ENCODE assay signal across 13 cellular contexts in genomic region chr16:11252482-11252931, GRCh38. TPM values are rescaled to one million over a fixed set of nuclear protein-coding genes. Genes with fewer than 3 reads are reported as not detected.
A peak's percentile ranks its signal among the peaks of the same experiment; 100 is the strongest.
DNase-seq lines count a peak whose midpoint lies in the region; ATAC-seq, FAIRE-seq and TF ChIP-seq lines count a peak whose summit lies in the region.
"Had no signal": no experiment of that assay in that cellular context is flagged by ENCODE, and none has a peak within 500 bp of the region (broad histone marks: within the 10 kb centered on the region; RNA-seq: fewer than 3 reads in every experiment).

No MANE protein-coding gene starts in this region.

- no peak for FAIRE-seq in K562 (lab: Jason Lieb, UNC)
- FAIRE-seq in small intestine (lab: Jason Lieb, UNC): no peak

- TF ChIP-seq CTCF in GM06990 (IDR thresholded peaks at IDR 0.05; ENCODE audit: insufficient read depth, low read length, poor library complexity, severe bottlenecking): no peak
- no peak for TF ChIP-seq CTCF in Peyer's patch (IDR thresholded peaks at IDR 0.05)
- no peak for TF ChIP-seq CTCF in K562 (IDR thresholded peaks at IDR 0.05 in 2 of 3, conservative IDR thresholded peaks at IDR 0.05 in 1 of 3; ENCODE audit: insufficient read depth in 2 of 3, low read depth in 1 of 3, low read length in 3 of 3)
- no peak for TF ChIP-seq CTCF in lower leg skin (IDR thresholded peaks at IDR 0.05)

- H3K9ac ChIP-seq in K562 (ENCODE audit: insufficient read depth in 1 of 2, low read depth in 2 of 2, low read length in 2 of 2): no peak overlapping the region; a peak in 1 of 4 replicates
- H3K9ac ChIP-seq: SK-N-SH had no signal

- H3K36me3 ChIP-seq in GM06990 (ENCODE audit: control insufficient read depth, insufficient read depth, low read length): peaks cover 14% of the 10 kb centered on the region
- no peaks in the 10 kb centered on the region for H3K36me3 ChIP-seq in Peyer's patch
- H3K36me3 ChIP-seq in K562 (ENCODE audit: control insufficient read depth, insufficient read depth, low read length): peaks cover 25% of the 10 kb centered on the region; the same call in 1 of the 3 replicates
- peaks cover 0 to 9% of the 10 kb centered on the region in 2 donors for H3K36me3 ChIP-seq in small intestine (ENCODE audit: control insufficient read depth in 2 of 2, insufficient read depth in 2 of 2, low read length in 2 of 2)
- H3K36me3 ChIP-seq: tibial artery had no signal

- H3K4me2 ChIP-seq in K562 (ENCODE audit: insufficient read depth, low read length): peak overlapping the region; percentile 35

- H3K4me1 ChIP-seq in Peyer's patch (peaks cover 0 to 23% (median 6%) of the 10 kb centered on the region in 4 donors), K562 (replicated peaks in 1 of 2; ENCODE audit: control insufficient read depth in 2 of 2, insufficient read depth in 2 of 2, low read length in 2 of 2) (peaks cover 37 to 52% of the 10 kb centered on the region in 2 experiments; a peak in 4 of 5 replicates), small intestine (ENCODE audit: control insufficient read depth in 2 of 2, insufficient read depth in 1 of 2, low read depth in 1 of 2, low read length in 1 of 2) (peaks cover 0 to 2% of the 10 kb centered on the region in 2 donors)

- CTCF ChIA-PET in K562 (lab: Yijun Ruan, JAX; ENCODE audit: low intra/inter-chr PET ratio): interaction anchor here (0.5 kb wide), 1 partner anchor 294 kb away, joined by 3 read pairs; no protein-coding TSS in a partner anchor

- peaks cover 2% of the 10 kb centered on the region; the same call in 1 of the 2 replicates for H4K20me1 ChIP-seq in K562 (replicated peaks; ENCODE audit: control insufficient read depth, insufficient read depth, low read length)

- ATAC-seq in K562: no peak
- ATAC-seq in HG02981 (IDR thresholded peaks at IDR 0.05; ENCODE audit: unreplicated experiment): no peak

- no peaks in the 10 kb centered on the region for H3K9me1 ChIP-seq in K562 (ENCODE audit: control insufficient read depth, insufficient read depth, low read length)

- in situ Hi-C loops in K562 (cut with MboI): no loop called here

- no peak for TF ChIP-seq RAD21 in K562 (CRISPR knock-in tag; conservative IDR thresholded peaks at IDR 0.05 in 1 of 2, IDR thresholded peaks at IDR 0.05 in 1 of 2)

- 72% methylated on average over 8 of the region's 8 CpGs for WGBS in K562 (ENCODE audit: insufficient coverage, low coverage, missing lambda C conversion rate)
- 65 to 90% (median 83%) methylated on average over 8 of the region's 8 CpGs for WGBS in small intestine, 3 donors
- 91% methylated on average over 8 of the region's 8 CpGs for WGBS in lower leg skin, 2 donors

- H2AFZ ChIP-seq in K562 (ENCODE audit: low read depth, low read length): no peak overlapping the region

- DNase-seq in GM06990 (ENCODE audit: extremely low read depth, insufficient read length): no peak
- DNase-seq in Peyer's patch: no peak
- no peak for DNase-seq in K562 (ENCODE audit: extremely low read depth in 1 of 4, low spot score in 3 of 4)
- DNase-seq in small intestine: no peak
- no peak for DNase-seq in lower leg skin (ENCODE audit: low spot score in 2 of 2)
- DNase-seq in NCI-H2171 treated with DMSO at 0.1 percent for 48 hours (lab: John Stamatoyannopoulos, UW): no peak
- no peak for DNase-seq in NCI-H2227 (lab: John Stamatoyannopoulos, UW; ENCODE audit: unreplicated experiment)
- DNase-seq: NCI-H1092 treated with DMSO at 0.1 percent for 48 hours, SK-N-SH, tibial artery had no signal

- TF ChIP-seq EP300 in K562 (IDR thresholded peaks at IDR 0.05; ENCODE audit: low read length): no peak

- intact Hi-C loops in K562 (cut with micrococcal nuclease): loop anchor here (10.0 kb wide), 2 partner anchors 48 to 118 kb away; no protein-coding TSS in a partner anchor
- intact Hi-C loops in lower leg skin (cut with DNase I; ENCODE audit: low total_unique reads): loop anchor here (5.0 to 10.0 kb wide), 2 partner anchors 148 to 1225 kb away; no protein-coding TSS in a partner anchor

- no TSS peak for BruUV-seq in K562 (replicated peaks; lab: Mats Ljungman, UMichigan)

- H3K79me2 ChIP-seq in K562 (ENCODE audit: control insufficient read depth, insufficient read depth, low read length): peaks cover 33% of the 10 kb centered on the region

- no peaks in the 10 kb centered on the region for H3K9me3 ChIP-seq in Peyer's patch
- no peaks in the 10 kb centered on the region for H3K9me3 ChIP-seq in K562 (replicated peaks; ENCODE audit: control insufficient read depth, insufficient read depth, low read depth, low read length)
- no peaks in the 10 kb centered on the region for H3K9me3 ChIP-seq in small intestine (ENCODE audit: control insufficient read depth, low read depth)
- H3K9me3 ChIP-seq: SK-N-SH, tibial artery had no signal

- TF ChIP-seq POLR2A in Peyer's patch (IDR thresholded peaks at IDR 0.05): peak in 1 of 2 donors; percentile 1
- no peak for TF ChIP-seq POLR2A in K562 (conservative IDR thresholded peaks at IDR 0.05)
- TF ChIP-seq POLR2A in lower leg skin (IDR thresholded peaks at IDR 0.05): no peak

- H3K4me3 ChIP-seq in GM06990 (replicated peaks; ENCODE audit: low read depth, low read length) (peak overlapping the region; percentile 93), Peyer's patch (peak overlapping the region in 1 of 4 donors; percentile 83), K562 (no peak overlapping the region), small intestine (ENCODE audit: low read depth in 1 of 2, low read length in 2 of 2) (peak overlapping the region in 1 of 2 donors; percentile 12), lower leg skin (ENCODE audit: low read depth, poor library complexity, severe bottlenecking) (no peak overlapping the region)
- H3K4me3 ChIP-seq: tibial artery had no signal

- H3K27me3 ChIP-seq in GM06990 (replicated peaks; ENCODE audit: control insufficient read depth, insufficient read depth, low read length): no peaks in the 10 kb centered on the region
- H3K27me3 ChIP-seq in Peyer's patch: no peaks in the 10 kb centered on the region
- no peaks in the 10 kb centered on the region for H3K27me3 ChIP-seq in K562 (ENCODE audit: control insufficient read depth in 2 of 2, insufficient read depth in 2 of 2, low read length in 2 of 2)
- no peaks in the 10 kb centered on the region for H3K27me3 ChIP-seq in small intestine (ENCODE audit: control insufficient read depth in 2 of 2, insufficient read depth in 2 of 2, low read length in 2 of 2)
- H3K27me3 ChIP-seq: tibial artery had no signal

- POLR2A ChIA-PET in K562 (lab: Yijun Ruan, JAX): interaction anchor here (0.6 to 2.1 kb wide), 19 partner anchors 10 to 545 kb away, joined by 3 to 9 read pairs (median 4); no protein-coding TSS in a partner anchor

- peak overlapping the region; percentile 16 to 99 (median 46) for H3K27ac ChIP-seq in Peyer's patch
- no peak overlapping the region for H3K27ac ChIP-seq in K562 (ENCODE audit: extremely low read depth, low read depth, low read length)
- peak overlapping the region; percentile 8 to 42 for H3K27ac ChIP-seq in small intestine (ENCODE audit: low read depth in 1 of 2, low read length in 1 of 2)
- H3K27ac ChIP-seq: tibial artery had no signal

RNA-seq across cellular contexts. Expression of gene SOCS1, which starts 3.5 kb away (rescaled TPM):
- total RNA-seq in Peyer's patch: 10 to 100 TPM in 3 of 4 donors, 1 to 10 TPM in 1; 8.7 to 19.0 (median 15.3) TPM
- 6.9 and 32.4 TPM in 2 replicates for total RNA-seq in K562 (2011; cell fraction: chromatin; rRNA removed; ENCODE audit: low replicate concordance)
- 49.0 and 69.4 TPM in 2 replicates for total RNA-seq in K562 (2011; cell fraction: nucleolus; rRNA removed)
- total RNA-seq in K562 (2011; cell fraction: nucleoplasm; rRNA removed): 25.5 and 31.5 TPM in 2 replicates
- 2.9 and 3.3 TPM in 2 replicates for total RNA-seq in K562 (2014; rRNA removed)
- total RNA-seq in K562 (2014; rRNA removed; fragmentation: Illumina TruSeq; extraction: Trizol): 0.29 and 0.44 TPM in 2 replicates
- total RNA-seq in K562 (2015; rRNA removed; fragmentation: Illumina TruSeq; extraction: Trizol): 1.8 and 2.3 TPM in 2 replicates
- 7.1 and 7.5 TPM in 2 replicates for total RNA-seq in K562 (2021)
- 3.8 and 6.4 TPM in 2 replicates for polyA plus RNA-seq in K562 (2011; rRNA removed)
- polyA plus RNA-seq in K562 (2011; cell fraction: cytosol; rRNA removed): 11.2 and 23.7 TPM in 2 replicates
- 30.0 and 38.3 TPM in 2 replicates for polyA plus RNA-seq in K562 (2011; cell fraction: nucleus; rRNA removed)
- polyA plus RNA-seq in K562 (2012): 8.5 and 19.6 TPM in 2 replicates
- polyA plus RNA-seq in K562 (2014; fragmentation: Illumina TruSeq; extraction: Trizol): 1.1 and 1.4 TPM in 2 replicates
- under 1 TPM; 0.04 to 0.10 TPM for polyA plus RNA-seq in K562 (2014; fragmentation: Nextera tagmentation; extraction: Ambion mirVana)
- 6.2 and 7.2 TPM in 2 replicates for polyA plus RNA-seq in K562 (2014; rRNA removed)
- 1.2 and 1.6 TPM in 2 replicates for polyA minus RNA-seq in K562 (2011; rRNA and poly(A)+ RNA removed)
- 6.1 and 17.1 TPM in 2 replicates for polyA minus RNA-seq in K562 (2011; cell fraction: cytosol; rRNA and poly(A)+ RNA removed)
- 33.7 and 41.5 TPM in 2 replicates for polyA minus RNA-seq in K562 (2011; cell fraction: nucleus; rRNA and poly(A)+ RNA removed)
- polyA plus RNA-seq in small intestine: 10 to 100 TPM in 1 of 3 donors, 1 to 10 TPM in 2; 3.5 to 15.0 (median 6.7) TPM
- 10 to 100 TPM in 2 of 4 donors, 1 to 10 TPM in 2; 7.7 to 20.6 (median 10.1) TPM for total RNA-seq in lower leg skin

RNA-seq across cellular contexts. Expression of gene TNP2, which starts 16.6 kb away (rescaled TPM):
- total RNA-seq in Peyer's patch (not detected), K562 (2014; rRNA removed) (not detected in 2 replicates), K562 (2014; rRNA removed; fragmentation: Illumina TruSeq; extraction: Trizol) (not detected in 2 replicates), K562 (2015; rRNA removed; fragmentation: Illumina TruSeq; extraction: Trizol) (not detected in 2 replicates), K562 (2021) (not detected in 2 replicates), lower leg skin (not detected)
- not detected in 2 replicates for total RNA-seq in K562 (2011; cell fraction: chromatin; rRNA removed; ENCODE audit: low replicate concordance)
- total RNA-seq in K562 (2011; cell fraction: nucleolus; rRNA removed): not detected in 2 replicates
- not detected in 2 replicates for total RNA-seq in K562 (2011; cell fraction: nucleoplasm; rRNA removed)
- polyA plus RNA-seq in K562 (2011; rRNA removed) (not detected in 2 replicates), K562 (2014; fragmentation: Illumina TruSeq; extraction: Trizol) (not detected in 2 replicates), K562 (2014; fragmentation: Nextera tagmentation; extraction: Ambion mirVana) (not detected), K562 (2014; rRNA removed) (not detected in 2 replicates), small intestine (not detected)
- polyA plus RNA-seq in K562 (2011; cell fraction: cytosol; rRNA removed): not detected in 2 replicates
- not detected in 2 replicates for polyA plus RNA-seq in K562 (2011; cell fraction: nucleus; rRNA removed)
- not detected in 2 replicates for polyA plus RNA-seq in K562 (2012)
- polyA minus RNA-seq in K562 (2011; rRNA and poly(A)+ RNA removed): not detected in 2 replicates
- polyA minus RNA-seq in K562 (2011; cell fraction: cytosol; rRNA and poly(A)+ RNA removed): not detected in 2 replicates
- polyA minus RNA-seq in K562 (2011; cell fraction: nucleus; rRNA and poly(A)+ RNA removed): not detected in 2 replicates
- total RNA-seq: activated CD8-positive, alpha-beta memory T cell treated with anti-CD3 and anti-CD28 coated beads for 36 hours; osteocyte had no signal
- polyA plus RNA-seq: SK-N-SH had no signal

RNA-seq across cellular contexts. Expression of gene PRM3, which starts 20.9 kb away (rescaled TPM):
- total RNA-seq in Peyer's patch (not detected), K562 (2014; rRNA removed) (not detected in 2 replicates), K562 (2014; rRNA removed; fragmentation: Illumina TruSeq; extraction: Trizol) (not detected in 2 replicates), K562 (2015; rRNA removed; fragmentation: Illumina TruSeq; extraction: Trizol) (not detected in 2 replicates), K562 (2021) (not detected in 2 replicates), lower leg skin (not detected)
- not detected in 2 replicates for total RNA-seq in K562 (2011; cell fraction: chromatin; rRNA removed; ENCODE audit: low replicate concordance)
- not detected in 2 replicates for total RNA-seq in K562 (2011; cell fraction: nucleolus; rRNA removed)
- total RNA-seq in K562 (2011; cell fraction: nucleoplasm; rRNA removed): not detected in 2 replicates
- polyA plus RNA-seq in K562 (2011; rRNA removed) (not detected in 2 replicates), K562 (2014; fragmentation: Illumina TruSeq; extraction: Trizol) (not detected in 2 replicates), K562 (2014; fragmentation: Nextera tagmentation; extraction: Ambion mirVana) (not detected), K562 (2014; rRNA removed) (not detected in 2 replicates), small intestine (not detected)
- polyA plus RNA-seq in K562 (2011; cell fraction: cytosol; rRNA removed): not detected in 2 replicates
- not detected in 2 replicates for polyA plus RNA-seq in K562 (2011; cell fraction: nucleus; rRNA removed)
- not detected in 2 replicates for polyA plus RNA-seq in K562 (2012)
- polyA minus RNA-seq in K562 (2011; rRNA and poly(A)+ RNA removed): not detected in 2 replicates
- not detected in 2 replicates for polyA minus RNA-seq in K562 (2011; cell fraction: cytosol; rRNA and poly(A)+ RNA removed)
- polyA minus RNA-seq in K562 (2011; cell fraction: nucleus; rRNA and poly(A)+ RNA removed): not detected in 2 replicates
- total RNA-seq: activated CD8-positive, alpha-beta memory T cell treated with anti-CD3 and anti-CD28 coated beads for 36 hours; osteocyte had no signal
- polyA plus RNA-seq: SK-N-SH had no signal

RNA-seq across cellular contexts. Expression of gene PRM2, which starts 23.8 kb away (rescaled TPM):
- total RNA-seq in Peyer's patch: not detected
- not detected in 2 replicates for total RNA-seq in K562 (2011; cell fraction: chromatin; rRNA removed; ENCODE audit: low replicate concordance)
- not detected in 2 replicates for total RNA-seq in K562 (2011; cell fraction: nucleolus; rRNA removed)
- not detected in 2 replicates for total RNA-seq in K562 (2011; cell fraction: nucleoplasm; rRNA removed)
- not detected in 2 replicates for total RNA-seq in K562 (2014; rRNA removed)
- not detected in 2 replicates for total RNA-seq in K562 (2014; rRNA removed; fragmentation: Illumina TruSeq; extraction: Trizol)
- total RNA-seq in K562 (2015; rRNA removed; fragmentation: Illumina TruSeq; extraction: Trizol): not detected in 2 replicates
- total RNA-seq in K562 (2021): not detected in 2 replicates
- polyA plus RNA-seq in K562 (2011; rRNA removed): not detected in 2 replicates
- not detected in 2 replicates for polyA plus RNA-seq in K562 (2011; cell fraction: cytosol; rRNA removed)
- polyA plus RNA-seq in K562 (2011; cell fraction: nucleus; rRNA removed): not detected in 2 replicates
- polyA plus RNA-seq in K562 (2012): not detected in 2 replicates
- not detected in 2 replicates for polyA plus RNA-seq in K562 (2014; fragmentation: Illumina TruSeq; extraction: Trizol)
- not detected for polyA plus RNA-seq in K562 (2014; fragmentation: Nextera tagmentation; extraction: Ambion mirVana)
- not detected in 2 replicates for polyA plus RNA-seq in K562 (2014; rRNA removed)
- not detected in 2 replicates for polyA minus RNA-seq in K562 (2011; rRNA and poly(A)+ RNA removed)
- not detected in 2 replicates for polyA minus RNA-seq in K562 (2011; cell fraction: cytosol; rRNA and poly(A)+ RNA removed)
- not detected in 2 replicates for polyA minus RNA-seq in K562 (2011; cell fraction: nucleus; rRNA and poly(A)+ RNA removed)
- polyA plus RNA-seq in small intestine: not detected
- total RNA-seq in lower leg skin: 1 to 10 TPM in 1 of 4 donors, not detected in 3; 2.3 TPM
- total RNA-seq: activated CD8-positive, alpha-beta memory T cell treated with anti-CD3 and anti-CD28 coated beads for 36 hours; osteocyte had no signal
- polyA plus RNA-seq: SK-N-SH had no signal

RNA-seq across cellular contexts. Expression of gene PRM1, which starts 28.6 kb away (rescaled TPM):
- not detected for total RNA-seq in Peyer's patch
- not detected in 2 replicates for total RNA-seq in K562 (2011; cell fraction: chromatin; rRNA removed; ENCODE audit: low replicate concordance)
- total RNA-seq in K562 (2011; cell fraction: nucleolus; rRNA removed): not detected in 2 replicates
- not detected in 2 replicates for total RNA-seq in K562 (2011; cell fraction: nucleoplasm; rRNA removed)
- not detected in 2 replicates for total RNA-seq in K562 (2014; rRNA removed)
- not detected in 2 replicates for total RNA-seq in K562 (2014; rRNA removed; fragmentation: Illumina TruSeq; extraction: Trizol)
- not detected in 2 replicates for total RNA-seq in K562 (2015; rRNA removed; fragmentation: Illumina TruSeq; extraction: Trizol)
- total RNA-seq in K562 (2021): not detected in 2 replicates
- not detected in 2 replicates for polyA plus RNA-seq in K562 (2011; rRNA removed)
- not detected in 2 replicates for polyA plus RNA-seq in K562 (2011; cell fraction: cytosol; rRNA removed)
- not detected in 2 replicates for polyA plus RNA-seq in K562 (2011; cell fraction: nucleus; rRNA removed)
- not detected in 2 replicates for polyA plus RNA-seq in K562 (2012)
- polyA plus RNA-seq in K562 (2014; fragmentation: Illumina TruSeq; extraction: Trizol): not detected in 2 replicates
- not detected for polyA plus RNA-seq in K562 (2014; fragmentation: Nextera tagmentation; extraction: Ambion mirVana)
- polyA plus RNA-seq in K562 (2014; rRNA removed): not detected in 2 replicates
- not detected in 2 replicates for polyA minus RNA-seq in K562 (2011; rRNA and poly(A)+ RNA removed)
- not detected in 2 replicates for polyA minus RNA-seq in K562 (2011; cell fraction: cytosol; rRNA and poly(A)+ RNA removed)
- polyA minus RNA-seq in K562 (2011; cell fraction: nucleus; rRNA and poly(A)+ RNA removed): not detected in 2 replicates
- not detected for polyA plus RNA-seq in small intestine
- not detected for total RNA-seq in lower leg skin
- total RNA-seq: activated CD8-positive, alpha-beta memory T cell treated with anti-CD3 and anti-CD28 coated beads for 36 hours; osteocyte had no signal
- polyA plus RNA-seq: SK-N-SH had no signal
